ENCODE assay signal across 8 cellular contexts in genomic region chr4:89024051-89024675, GRCh38. TPM values are rescaled to one million over a fixed set of nuclear protein-coding genes. Genes with fewer than 3 reads are reported as not detected.
DNase-seq lines count a peak whose midpoint lies in the region; ATAC-seq and TF ChIP-seq lines count a peak whose summit lies in the region.

No MANE protein-coding gene starts in this region.

- H3K79me2 ChIP-seq in osteoblast (ENCODE audit: insufficient read depth, low read length) = no peaks in the 10 kb centered on the region

- peak overlapping the region; percentile 8 for H2AFZ ChIP-seq in osteoblast (ENCODE audit: low read length)

- H3K4me2 ChIP-seq in osteoblast (ENCODE audit: insufficient read depth, low read length) = peak overlapping the region; percentile 61

- H3K27me3 Mint-ChIP-seq in activated T-cell treated with anti-CD3 and anti-CD28 coated beads, Interleukin-2, amount 50 U/mL, for 4 hours (ENCODE audit: low read depth) = peaks cover 2% of the 10 kb centered on the region

- no peaks in the 10 kb centered on the region for H3K36me3 Mint-ChIP-seq in activated T-cell treated with anti-CD3 and anti-CD28 coated beads, Interleukin-2, amount 50 U/mL, for 4 hours (ENCODE audit: insufficient read depth)

- H3K4me3 Mint-ChIP-seq in activated T-cell treated with anti-CD3 and anti-CD28 coated beads, Interleukin-2, amount 50 U/mL, for 4 hours = no peak overlapping the region

- H3K36me3 ChIP-seq in osteoblast (ENCODE audit: insufficient read depth, low read length) = no peaks in the 10 kb centered on the region

- no peaks in the 10 kb centered on the region for H3K27me3 ChIP-seq in foreskin keratinocyte
- H3K27me3 ChIP-seq in osteoblast (ENCODE audit: insufficient read depth, low read length) = no peaks in the 10 kb centered on the region

- DNase-seq in Daoy (ENCODE audit: low read depth) (peak; percentile 36), HK-2 (ENCODE audit: unreplicated experiment) (peak; percentile 28), NCI-H82 treated with DMSO at 0.1 percent for 48 hours (lab: John Stamatoyannopoulos, UW; ENCODE audit: unreplicated experiment) (peak; percentile 65), foreskin keratinocyte (peak; percentile 19 to 55), osteoblast (ENCODE audit: insufficient read length, low spot score, missing footprints) (peak; percentile 77), GOT3 (lab: John Stamatoyannopoulos, UW) (no peak)
- peak; percentile 40 for DNase-seq in activated T-cell treated with anti-CD3 and anti-CD28 coated beads, Interleukin-2, amount 50 U/mL, for 4 hours

- ATAC-seq in GM21381 (IDR thresholded peaks at IDR 0.05; ENCODE audit: unreplicated experiment) (peak; percentile 90), foreskin keratinocyte (peak; percentile 85)
- peak; percentile 80 to 95 for ATAC-seq in activated T-cell treated with anti-CD3 and anti-CD28 coated beads, Interleukin-2, amount 50 U/mL, for 4 hours

- H3K27ac ChIP-seq in foreskin keratinocyte (no peak overlapping the region), osteoblast (ENCODE audit: low read depth, low read length) (no peak overlapping the region)

- H3K4me1 ChIP-seq in foreskin keratinocyte (no peaks in the 10 kb centered on the region), osteoblast (ENCODE audit: insufficient read depth, low read length) (peaks cover 3% of the 10 kb centered on the region)

- no peaks in the 10 kb centered on the region for H4K20me1 ChIP-seq in osteoblast (ENCODE audit: insufficient read depth, low read length)

- H3K4me1 Mint-ChIP-seq in activated T-cell treated with anti-CD3 and anti-CD28 coated beads, Interleukin-2, amount 50 U/mL, for 4 hours (ENCODE audit: low read depth) = peaks cover 2% of the 10 kb centered on the region

- H3K9me3 ChIP-seq in osteoblast (ENCODE audit: low read depth, low read length) = no peaks in the 10 kb centered on the region

- TF ChIP-seq CTCF in foreskin keratinocyte (conservative IDR thresholded peaks at IDR 0.05) = peak; percentile 94
- peak; percentile 77 for TF ChIP-seq CTCF in osteoblast (IDR thresholded peaks at IDR 0.05; ENCODE audit: extremely low read depth, low read depth, low read length)

- H3K4me3 ChIP-seq in osteoblast (ENCODE audit: insufficient read depth, low read length) = no peak overlapping the region

- no peaks in the 10 kb centered on the region for H3K9me3 Mint-ChIP-seq in activated T-cell treated with anti-CD3 and anti-CD28 coated beads, Interleukin-2, amount 50 U/mL, for 4 hours

RNA-seq across cellular contexts. Expression of gene FAM13A, which starts 32.8 kb away (rescaled TPM):
- total RNA-seq in Daoy (2014; rRNA removed; shearing (Covaris generic)) = 4.3 and 6.5 TPM in 2 replicates
- total RNA-seq in activated T-cell treated with anti-CD3 and anti-CD28 coated beads, Interleukin-2, amount 50 U/mL, for 4 hours = under 1 TPM; 0.38 to 0.86 (median 0.63) TPM
- total RNA-seq in foreskin keratinocyte = 6.0 and 7.0 TPM in 2 replicates
- 2.2 and 2.8 TPM in 2 replicates for polyA plus RNA-seq in foreskin keratinocyte
- 18.6 and 18.8 TPM in 2 replicates for total RNA-seq in osteoblast
